21 cellular contexts compared by ENCODE assay signal in the genomic region with DNA sequence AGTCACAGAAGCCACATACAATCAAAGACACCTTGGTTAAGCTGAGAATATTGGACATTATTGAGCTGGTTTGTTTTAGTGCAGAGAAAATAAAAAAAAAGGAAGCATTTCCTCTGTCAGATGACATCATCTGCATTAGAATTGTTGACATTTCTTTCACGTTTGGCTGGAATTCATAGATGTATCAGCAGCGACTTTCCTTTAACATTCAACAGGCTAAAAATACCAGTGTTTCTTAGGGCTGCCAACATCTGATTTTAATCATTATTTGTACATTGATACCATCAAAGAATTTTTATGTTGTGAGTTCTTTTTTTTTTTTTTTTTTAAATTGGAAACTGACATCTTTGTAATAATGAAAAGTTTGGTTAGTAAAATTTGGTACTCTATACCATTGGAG. TPM values are rescaled to one million over a fixed set of nuclear protein-coding genes. Genes with fewer than 3 reads are reported as not detected.
DNase-seq lines count a peak whose midpoint lies in the region; ATAC-seq, FAIRE-seq and TF ChIP-seq lines count a peak whose summit lies in the region.
"Had no signal": no experiment of that assay in that cellular context is flagged by ENCODE, and none has a peak within 500 bp of the region (broad histone marks: within the 10 kb centered on the region; RNA-seq: fewer than 3 reads in every experiment).

No MANE protein-coding gene starts in this region.

- H3K27me3 ChIP-seq in HepG2 (ENCODE audit: control insufficient read depth in 1 of 2, insufficient read depth in 2 of 2, low read length in 2 of 2) (no peaks in the 10 kb centered on the region), right lobe of liver (no peaks in the 10 kb centered on the region), astrocyte (ENCODE audit: insufficient read depth, low read length) (no peaks in the 10 kb centered on the region), dorsolateral prefrontal cortex (no peaks in the 10 kb centered on the region)

- H2AFZ ChIP-seq in HepG2 (ENCODE audit: low read length) (no peak overlapping the region), astrocyte (ENCODE audit: low read depth, low read length) (no peak overlapping the region)

- H3K27ac ChIP-seq in HepG2 (ENCODE audit: extremely low read length, insufficient read depth, low read length) (no peak overlapping the region), right lobe of liver (no peak overlapping the region), astrocyte (ENCODE audit: low read depth, low read length) (no peak overlapping the region), dorsolateral prefrontal cortex (no peak overlapping the region)
- H3K27ac ChIP-seq: epithelial cell of prostate, left ventricle myocardium inferior had no signal

- H3K4me2 ChIP-seq in HepG2 (ENCODE audit: low read depth, low read length) (no peak overlapping the region), astrocyte (ENCODE audit: low read length) (peak overlapping the region; percentile 6)

- no peaks in the 10 kb centered on the region for H3K36me3 Mint-ChIP-seq in astrocyte (ENCODE audit: low read depth, unreplicated experiment)
- H3K36me3 Mint-ChIP-seq: activated CD8-positive, alpha-beta memory T cell treated with anti-CD3 and anti-CD28 coated beads, Interleukin-2, amount 10 ng/mL, durations not matched to agents 7 days and 5 days; natural killer cell; WTC11 had no signal

- intact Hi-C loops in HepG2 (cut with micrococcal nuclease; ENCODE audit: unreplicated experiment) (no loop called here), right lobe of liver (cut with DNase I) (no loop called here), dorsolateral prefrontal cortex (cut with DNase I) (no loop called here)

- DNase-seq in HepG2 (ENCODE audit: low spot score) = no peak
- DNase-seq in right lobe of liver = no peak
- peak; percentile 55 for DNase-seq in astrocyte (ENCODE audit: low read depth)
- peak; percentile 48 for DNase-seq in fibroblast of villous mesenchyme (ENCODE audit: low read depth)
- peak; percentile 34 for DNase-seq in stromal cell of bone marrow (ENCODE audit: low read depth)
- DNase-seq in activated CD8-positive, alpha-beta memory T cell treated with anti-CD3 and anti-CD28 coated beads, Interleukin-2, amount 50 U/mL, for 48 hours = no peak
- DNase-seq in dorsolateral prefrontal cortex = no peak
- DNase-seq: 8988T; activated CD8-positive, alpha-beta memory T cell treated with anti-CD3 and anti-CD28 coated beads, Interleukin-2, amount 10 ng/mL, durations not matched to agents 7 days and 5 days; activated gamma-delta T cell treated with Interleukin-2 at 50 U/mL for 16 hours; KBM-7; left ventricle myocardium inferior; natural killer cell; NCI-H146; NCI-H524 treated with DMSO at 0.1 percent for 48 hours; right cardiac atrium; stimulated activated CD4-positive, alpha-beta T cell treated with anti-CD3 and anti-CD28 coated beads, Interleukin-4, amount 100 ng/mL, for 24 hours had no signal

- ATAC-seq in HepG2 (no peak), right lobe of liver (no peak)
- ATAC-seq in activated CD4-positive, CD25-positive, alpha-beta regulatory T cell treated with anti-CD3 and anti-CD28 coated beads, Interleukin-2, amount 50 U/mL, for 24 hours = no peak
- ATAC-seq: activated CD8-positive, alpha-beta memory T cell treated with anti-CD3 and anti-CD28 coated beads, Interleukin-2, amount 10 ng/mL, durations not matched to agents 7 days and 5 days; natural killer cell; right cardiac atrium; WTC11 had no signal

- CTCF ChIA-PET in HepG2 (lab: Yijun Ruan, JAX; ENCODE audit: low intra/inter-chr PET ratio, low total read pairs) = no interaction called here

- no peak overlapping the region for H3K4me3 Mint-ChIP-seq in astrocyte (ENCODE audit: unreplicated experiment)
- H3K4me3 Mint-ChIP-seq: activated CD8-positive, alpha-beta memory T cell treated with anti-CD3 and anti-CD28 coated beads, Interleukin-2, amount 10 ng/mL, durations not matched to agents 7 days and 5 days; natural killer cell; WTC11 had no signal

- TF ChIP-seq RAD21 in HepG2 (CRISPR knock-in tag; IDR thresholded peaks at IDR 0.05) = no peak

- H3K9me3 Mint-ChIP-seq in astrocyte (ENCODE audit: unreplicated experiment) = no peaks in the 10 kb centered on the region
- H3K9me3 Mint-ChIP-seq: natural killer cell, WTC11 had no signal

- no peak for FAIRE-seq in HepG2 (lab: Jason Lieb, UNC)
- no peak for FAIRE-seq in astrocyte (lab: Jason Lieb, UNC)
- FAIRE-seq: RCC 7860 had no signal

- TF ChIP-seq POLR2A in HepG2 (IDR thresholded peaks at IDR 0.05; ENCODE audit: insufficient read depth in 1 of 2, low read depth in 2 of 2, low read length in 2 of 2) = no peak
- no peak for TF ChIP-seq POLR2A in right lobe of liver (IDR thresholded peaks at IDR 0.05)

- H3K4me3 ChIP-seq in HepG2 (replicated peaks in 1 of 3; ENCODE audit: insufficient read depth in 1 of 3, low read depth in 2 of 3, low read length in 3 of 3) = no peak overlapping the region
- H3K4me3 ChIP-seq in right lobe of liver = no peak overlapping the region
- no peak overlapping the region for H3K4me3 ChIP-seq in astrocyte (ENCODE audit: insufficient read depth, low read depth, low read length)
- H3K4me3 ChIP-seq in fibroblast of villous mesenchyme (ENCODE audit: low read depth, low read length) = no peak overlapping the region
- no peak overlapping the region for H3K4me3 ChIP-seq in dorsolateral prefrontal cortex
- H3K4me3 ChIP-seq: left ventricle myocardium inferior had no signal

- no peak for TF ChIP-seq EP300 in HepG2 (IDR thresholded peaks at IDR 0.05; ENCODE audit: low read depth in 2 of 2, low read length in 2 of 2)
- no peak for TF ChIP-seq EP300 in HepG2 (CRISPR knock-in tag; IDR thresholded peaks at IDR 0.05; ENCODE audit: borderline replicate concordance)

- in situ Hi-C loops in HepG2 (cut with HindIII; ENCODE audit: extremely low pct_ligation_motif_present, low pct_unique_long_range_greater_than_20kb) = no loop called here

- H3K9me3 ChIP-seq in HepG2 (ENCODE audit: low read length) = no peaks in the 10 kb centered on the region
- H3K9me3 ChIP-seq in right lobe of liver = no peaks in the 10 kb centered on the region
- no peaks in the 10 kb centered on the region for H3K9me3 ChIP-seq in astrocyte (ENCODE audit: insufficient read depth, low read depth, low read length)
- H3K9me3 ChIP-seq: left ventricle myocardium inferior had no signal

- H4K20me1 ChIP-seq in HepG2 (ENCODE audit: insufficient read depth, low read length) (no peaks in the 10 kb centered on the region), astrocyte (ENCODE audit: insufficient read depth, low read length) (no peaks in the 10 kb centered on the region)

- H3K79me2 ChIP-seq in HepG2 (ENCODE audit: insufficient read depth, low read length) (no peaks in the 10 kb centered on the region), astrocyte (ENCODE audit: insufficient read depth, low read length) (no peaks in the 10 kb centered on the region)

- WGBS in HepG2 (ENCODE audit: low lambda C conversion rate) = 0% methylated on average over 2 of the region's 2 CpGs
- 16% methylated on average over 2 of the region's 2 CpGs for WGBS in right lobe of liver (ENCODE audit: insufficient coverage, low coverage, low lambda C conversion rate, missing lambda C conversion rate)

- POLR2A ChIA-PET in HepG2 (lab: Yijun Ruan, JAX) = no interaction called here

- H3K9ac ChIP-seq in HepG2 (ENCODE audit: insufficient read depth, low read depth, low read length) (no peak overlapping the region), astrocyte (ENCODE audit: low read length) (no peak overlapping the region)

- H3K4me1 Mint-ChIP-seq in astrocyte (ENCODE audit: low read depth, unreplicated experiment) = peaks cover 6% of the 10 kb centered on the region
- H3K4me1 Mint-ChIP-seq: activated CD8-positive, alpha-beta memory T cell treated with anti-CD3 and anti-CD28 coated beads, Interleukin-2, amount 10 ng/mL, durations not matched to agents 7 days and 5 days; natural killer cell; WTC11 had no signal

- no TSS peak for BruUV-seq in HepG2 (replicated peaks; lab: Mats Ljungman, UMichigan)

- TF ChIP-seq CTCF in HepG2 (CRISPR knock-in tag; IDR thresholded peaks at IDR 0.05) = no peak
- TF ChIP-seq CTCF in right lobe of liver (IDR thresholded peaks at IDR 0.05) = no peak
- TF ChIP-seq CTCF in astrocyte (IDR thresholded peaks at IDR 0.05; ENCODE audit: insufficient read depth, low read depth, low read length) = no peak
- TF ChIP-seq CTCF in fibroblast of villous mesenchyme (IDR thresholded peaks at IDR 0.05; ENCODE audit: insufficient read depth, low read depth, low read length) = no peak
- no peak for TF ChIP-seq CTCF in dorsolateral prefrontal cortex (IDR thresholded peaks at IDR 0.05 in 54 of 56, conservative IDR thresholded peaks at IDR 0.05 in 2 of 56; ENCODE audit: low read depth in 1 of 56, partially characterized antibody in 56 of 56)

- H3K4me1 ChIP-seq in HepG2 (ENCODE audit: insufficient read depth, low read length) (no peaks in the 10 kb centered on the region), right lobe of liver (no peaks in the 10 kb centered on the region), astrocyte (ENCODE audit: insufficient read depth, low read length) (no peaks in the 10 kb centered on the region)
- H3K4me1 ChIP-seq: left ventricle myocardium inferior had no signal

- no peaks in the 10 kb centered on the region for H3K27me3 Mint-ChIP-seq in astrocyte (ENCODE audit: low read depth, unreplicated experiment)

- H3K27ac Mint-ChIP-seq in astrocyte (ENCODE audit: unreplicated experiment) = no peak overlapping the region
- H3K27ac Mint-ChIP-seq: activated CD8-positive, alpha-beta memory T cell treated with anti-CD3 and anti-CD28 coated beads, Interleukin-2, amount 10 ng/mL, durations not matched to agents 7 days and 5 days; natural killer cell; WTC11 had no signal

- no peaks in the 10 kb centered on the region for H3K36me3 ChIP-seq in HepG2 (replicated peaks in 1 of 2; ENCODE audit: control insufficient read depth in 1 of 2, insufficient read depth in 2 of 2, low read length in 2 of 2)
- no peaks in the 10 kb centered on the region for H3K36me3 ChIP-seq in right lobe of liver
- H3K36me3 ChIP-seq in astrocyte (ENCODE audit: insufficient read depth, low read length) = no peaks in the 10 kb centered on the region
- H3K36me3 ChIP-seq: left ventricle myocardium inferior had no signal

RNA-seq across cellular contexts. Expression of gene GTF2A1L, which starts 33.5 kb away (rescaled TPM):
- total RNA-seq in HepG2 (2016; rRNA removed; fragmentation: Illumina TruSeq; extraction: Trizol) (not detected in 2 replicates), right lobe of liver (under 1 TPM in 2 of 6 experiments, not detected in 4; 0.58 to 0.66 TPM), astrocyte (not detected in 2 replicates), fibroblast of villous mesenchyme (0.32 and 4.7 TPM in 2 replicates), dorsolateral prefrontal cortex (1 to 10 TPM in 14 of 120 experiments, under 1 TPM in 15, not detected in 91; 0.42 to 3.7 (median 0.98) TPM)
- total RNA-seq in HepG2 (2016; cell fraction: cytosol; rRNA removed; fragmentation: Illumina TruSeq; extraction: Trizol; ENCODE audit: low read depth) = not detected in 2 replicates
- total RNA-seq in HepG2 (2016; cell fraction: insoluble cytoplasmic fraction; rRNA removed; fragmentation: Illumina TruSeq; extraction: Trizol) = not detected in 2 replicates
- total RNA-seq in HepG2 (2016; cell fraction: membrane; rRNA removed; fragmentation: Illumina TruSeq; extraction: Trizol) = not detected in 2 replicates
- not detected in 2 replicates for total RNA-seq in HepG2 (2016; cell fraction: nucleus; rRNA removed; fragmentation: Illumina TruSeq; extraction: Trizol)
- polyA plus RNA-seq in HepG2 (2011; rRNA removed) = not detected in 2 replicates
- polyA plus RNA-seq in HepG2 (2011; cell fraction: cytosol; rRNA removed) = not detected in 2 replicates
- not detected in 2 replicates for polyA plus RNA-seq in HepG2 (2011; cell fraction: nucleus; rRNA removed)
- not detected in 2 replicates for polyA plus RNA-seq in HepG2 (2012)
- polyA plus RNA-seq in HepG2 (2016; cell fraction: cytosol; fragmentation: Illumina TruSeq; extraction: Trizol; ENCODE audit: low read depth) = not detected in 2 replicates
- polyA plus RNA-seq in HepG2 (2016; cell fraction: insoluble cytoplasmic fraction; fragmentation: Illumina TruSeq; extraction: Trizol; ENCODE audit: low read depth) = not detected in 2 replicates
- polyA plus RNA-seq in HepG2 (2016; cell fraction: membrane; fragmentation: Illumina TruSeq; extraction: Trizol; ENCODE audit: low read depth) = not detected in 2 replicates
- not detected in 2 replicates for polyA plus RNA-seq in HepG2 (2016; cell fraction: nucleus; fragmentation: Illumina TruSeq; extraction: Trizol; ENCODE audit: insufficient read depth, low read depth)
- polyA minus RNA-seq in HepG2 (2011; rRNA and poly(A)+ RNA removed; ENCODE audit: low replicate concordance) = not detected in 2 replicates
- polyA minus RNA-seq in HepG2 (2011; cell fraction: cytosol; rRNA and poly(A)+ RNA removed) = not detected in 2 replicates
- polyA minus RNA-seq in HepG2 (2011; cell fraction: nucleus; rRNA and poly(A)+ RNA removed) = not detected in 2 replicates
- total RNA-seq: activated CD8-positive, alpha-beta memory T cell treated with anti-CD3 and anti-CD28 coated beads, Interleukin-2, amount 10 ng/mL, durations not matched to agents 7 days and 5 days; left ventricle myocardium inferior; natural killer cell; WTC11 had no signal
- polyA plus RNA-seq: right cardiac atrium had no signal

Comparison
In these comparisons a context has a peak if more than half of its experiments do, and no peak if none do; other contexts are left out.
1. DNase-seq: peak in astrocyte (single experiment), fibroblast of villous mesenchyme (single experiment) and stromal cell of bone marrow (single experiment); none in HepG2 (single experiment), right lobe of liver (0 of 3), activated CD8-positive, alpha-beta memory T cell treated with anti-CD3 and anti-CD28 coated beads, Interleukin-2, amount 50 U/mL, for 48 hours (single experiment) and dorsolateral prefrontal cortex (0 of 10).